24 cellular contexts compared by ENCODE assay signal in the genomic region with DNA sequence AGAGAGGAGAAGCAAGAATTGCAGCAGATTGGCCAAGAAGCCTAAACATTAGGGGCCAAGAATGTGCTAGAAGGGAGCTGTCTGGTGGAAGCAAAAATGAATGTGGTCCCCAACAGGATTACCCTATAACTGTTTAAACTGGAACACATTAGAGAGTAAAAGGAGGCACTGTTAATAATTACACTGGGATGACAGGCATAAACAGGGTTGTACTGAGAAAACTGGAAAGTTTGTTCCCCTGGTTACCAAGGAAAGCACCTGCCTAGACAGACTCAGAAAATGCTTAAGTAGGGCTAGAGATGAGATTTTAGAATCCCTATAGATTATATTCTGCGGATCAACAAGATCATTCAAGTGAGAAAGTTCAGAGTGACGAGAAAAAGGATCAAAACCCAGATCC.
DNase-seq lines count a peak whose midpoint lies in the region; ATAC-seq lines count a peak whose summit lies in the region.
"Had no signal": no experiment of that assay in that cellular context is flagged by ENCODE, and none has a peak within 500 bp of the region (broad histone marks: within the 10 kb centered on the region; RNA-seq: fewer than 3 reads in every experiment).

No MANE protein-coding gene starts in this region.

- peak; percentile 22 for ATAC-seq in GM18511 (IDR thresholded peaks at IDR 0.05; ENCODE audit: unreplicated experiment)
- peak; percentile 29 for ATAC-seq in GM21825 (IDR thresholded peaks at IDR 0.05; ENCODE audit: unreplicated experiment)
- peak; percentile 58 for ATAC-seq in HG03354 (IDR thresholded peaks at IDR 0.05; ENCODE audit: poor library complexity, severe bottlenecking, unreplicated experiment)
- ATAC-seq: activated CD8-positive, alpha-beta T cell treated with anti-CD3 and anti-CD28 coated beads for 36 hours; activated naive CD4-positive, alpha-beta T cell treated with anti-CD3 and anti-CD28 coated beads, Interleukin-2, amount 50 U/mL, for 72 hours; CD8-positive, alpha-beta T cell had no signal

- peak; percentile 56 for DNase-seq in left kidney (ENCODE audit: low read depth, low spot score)
- no peak for DNase-seq in NCI-H146 (lab: John Stamatoyannopoulos, UW)
- DNase-seq in NCI-H510A treated with DMSO at 0.1 percent for 48 hours (lab: John Stamatoyannopoulos, UW) = no peak
- DNase-seq in LoVo (ENCODE audit: low spot score) = no peak
- no peak for DNase-seq in DMS153 treated with DMSO at 0.1 percent for 48 hours (lab: John Stamatoyannopoulos, UW; ENCODE audit: unreplicated experiment)
- DNase-seq: activated CD8-positive, alpha-beta T cell treated with anti-CD3 and anti-CD28 coated beads for 36 hours; CD8-positive, alpha-beta T cell; DMS79; effector CD4-positive, alpha-beta T cell; GDM1; H9; heart left ventricle; left cardiac atrium; NCI-H1105; NCI-H2081 treated with DMSO at 0.1 percent for 48 hours; NCI-H345; NCI-H748 treated with DMSO at 0.1 percent for 48 hours; ovary; retina; small intestine had no signal
